ENCODE assay signal across 20 cellular contexts in genomic region chr16:4636196-4636595, GRCh38. TPM values are rescaled to one million over a fixed set of nuclear protein-coding genes. Genes with fewer than 3 reads are reported as not detected.
DNase-seq lines count a peak whose midpoint lies in the region; ATAC-seq, FAIRE-seq and TF ChIP-seq lines count a peak whose summit lies in the region.
"Had no signal": no experiment of that assay in that cellular context is flagged by ENCODE, and none has a peak within 500 bp of the region (broad histone marks: within the 10 kb centered on the region; RNA-seq: fewer than 3 reads in every experiment).

No MANE protein-coding gene starts in this region.

- no peak overlapping the region for H3K9ac ChIP-seq in trophoblast cell (ENCODE audit: low read length)

- H3K4me3 Mint-ChIP-seq in CD14-positive monocyte (no peak overlapping the region), WTC11 (no peak overlapping the region), nephron progenitor cell (no peak overlapping the region)
- H3K4me3 Mint-ChIP-seq: CD4-positive, alpha-beta T cell; H9; IgD-negative memory B cell had no signal

- H3K27me3 Mint-ChIP-seq in CD14-positive monocyte (ENCODE audit: low read depth in 3 of 3) (peaks cover 0 to 4% (median 2%) of the 10 kb centered on the region in 3 donors), WTC11 (ENCODE audit: low read depth) (no peaks in the 10 kb centered on the region), nephron progenitor cell (ENCODE audit: low read depth, poor library complexity) (no peaks in the 10 kb centered on the region)
- H3K27me3 Mint-ChIP-seq: CD4-positive, alpha-beta T cell; IgD-negative memory B cell had no signal

- H3K9me3 Mint-ChIP-seq in CD14-positive monocyte (peaks cover 0 to 4% (median 0%) of the 10 kb centered on the region in 7 donors), WTC11 (no peaks in the 10 kb centered on the region), nephron progenitor cell (peaks cover 5% of the 10 kb centered on the region)
- H3K9me3 Mint-ChIP-seq: CD4-positive, alpha-beta T cell; IgD-negative memory B cell had no signal

- no peaks in the 10 kb centered on the region for H3K79me1 ChIP-seq in trophoblast cell (ENCODE audit: low read length)

- H2AFZ ChIP-seq in trophoblast cell (ENCODE audit: insufficient read depth, low read length, poor library complexity) = no peak overlapping the region

- no peak for TF ChIP-seq CTCF in CD14-positive monocyte (IDR thresholded peaks at IDR 0.05)
- no peak for TF ChIP-seq CTCF in WTC11 (IDR thresholded peaks at IDR 0.05)
- no peak for TF ChIP-seq CTCF in nephron progenitor cell (IDR thresholded peaks at IDR 0.05)
- no peak for TF ChIP-seq CTCF in pancreas (IDR thresholded peaks at IDR 0.05)

- H3K36me3 ChIP-seq in trophoblast cell (ENCODE audit: control insufficient read depth in 1 of 2, insufficient read depth in 2 of 2, low read length in 2 of 2) = peaks cover 18 to 23% of the 10 kb centered on the region in 2 experiments
- H3K36me3 ChIP-seq in pancreas = peaks cover 0 to 4% (median 0%) of the 10 kb centered on the region in 3 donors

- H3K79me2 ChIP-seq in trophoblast cell (ENCODE audit: control insufficient read depth, insufficient read depth, low read length, poor library complexity) = peaks cover 19% of the 10 kb centered on the region

- no peak overlapping the region for H4K12ac ChIP-seq in trophoblast cell (ENCODE audit: low read depth, low read length)

- no peak overlapping the region for H4K91ac ChIP-seq in trophoblast cell (ENCODE audit: low read depth, low read length)

- H3K9me3 ChIP-seq in trophoblast cell (ENCODE audit: insufficient read depth, low read depth, low read length) = peaks cover 3% of the 10 kb centered on the region
- H3K9me3 ChIP-seq in pancreas = no peaks in the 10 kb centered on the region

- H3K36me3 Mint-ChIP-seq in CD14-positive monocyte (peaks cover 33 to 62% of the 10 kb centered on the region in 2 donors), WTC11 (peaks cover 6% of the 10 kb centered on the region; the same call in 1 of the 2 replicates), nephron progenitor cell (ENCODE audit: low read depth) (peaks cover 24% of the 10 kb centered on the region)

- no peak for ATAC-seq in WTC11
- ATAC-seq in pancreas = no peak
- ATAC-seq: HepG2 had no signal

- H3K27ac ChIP-seq in trophoblast cell (ENCODE audit: low read depth, low read length) (no peak overlapping the region), pancreas (no peak overlapping the region)

- H3K27me3 ChIP-seq in trophoblast cell (ENCODE audit: insufficient read depth, low read length) (no peaks in the 10 kb centered on the region), pancreas (no peaks in the 10 kb centered on the region)
- H3K27me3 ChIP-seq: BE2C had no signal

- H3K27ac Mint-ChIP-seq in CD14-positive monocyte = peak overlapping the region in 4 of 7 donors; percentile 35 to 63 (median 50)
- H3K27ac Mint-ChIP-seq in WTC11 = peak overlapping the region; percentile 84
- peak overlapping the region; percentile 39 for H3K27ac Mint-ChIP-seq in nephron progenitor cell
- H3K27ac Mint-ChIP-seq: CD4-positive, alpha-beta T cell; IgD-negative memory B cell had no signal

- H2BK12ac ChIP-seq in trophoblast cell (ENCODE audit: low read length) = no peak overlapping the region

- H2BK120ac ChIP-seq in trophoblast cell (ENCODE audit: insufficient read depth, low read length, poor library complexity) = no peak overlapping the region

- no peak for FAIRE-seq in pancreas (lab: Jason Lieb, UNC)
- FAIRE-seq: D721Med, G401.6, GM12891, GM19239, H1, HepG2 had no signal

- no peak overlapping the region for H4K8ac ChIP-seq in trophoblast cell (ENCODE audit: low read depth, low read length)

- intact Hi-C loops in CD14-positive monocyte (cut with micrococcal nuclease) = no loop called here
- intact Hi-C loops in pancreas (cut with DNase I) = no loop called here

- H3K4ac ChIP-seq in trophoblast cell (ENCODE audit: low read depth, low read length) = peak overlapping the region; percentile 56

- H3K4me3 ChIP-seq in trophoblast cell (ENCODE audit: low read depth, low read length) (no peak overlapping the region), pancreas (no peak overlapping the region)

- DNase-seq in CD14-positive monocyte (ENCODE audit: low spot score) = no peak
- no peak for DNase-seq in WTC11 (ENCODE audit: low spot score)
- no peak for DNase-seq in nephron progenitor cell
- no peak for DNase-seq in trophoblast cell
- DNase-seq in pancreas = no peak
- no peak for DNase-seq in AG08395 (ENCODE audit: low spot score)
- DNase-seq in germinal center (ENCODE audit: low spot score) = no peak
- DNase-seq in stimulated activated CD4-positive, alpha-beta T cell treated with anti-CD3 and anti-CD28 coated beads, Interleukin-12 subunit alpha, Interleukin-12 subunit beta, amount 100 ng/mL, for 4 hours = no peak
- DNase-seq: BE2C; C1 segment of cervical spinal cord; Caco-2; CD4-positive, alpha-beta T cell; H9 had no signal

- POLR2A ChIA-PET in WTC11 (lab: Charles Lee) = no interaction called here

- H3K4me2 ChIP-seq in trophoblast cell (ENCODE audit: low read length) = no peak overlapping the region

- no peak overlapping the region for H2BK5ac ChIP-seq in trophoblast cell (ENCODE audit: low read depth, low read length, poor library complexity)

- WGBS in trophoblast cell (ENCODE audit: extremely low coverage, insufficient coverage, insufficient read length) = no CpG with 5 or more reads among the region's 13 CpGs
- WGBS in pancreas, 2 donors = 87 to 90% methylated on average over 13 of the region's 13 CpGs

- H3K4me1 ChIP-seq in trophoblast cell (ENCODE audit: control insufficient read depth in 1 of 2, insufficient read depth in 2 of 2, low read length in 2 of 2) (peaks cover 7 to 19% of the 10 kb centered on the region in 2 experiments), pancreas (no peaks in the 10 kb centered on the region)
- H3K4me1 ChIP-seq: BE2C, Caco-2 had no signal

- H3K14ac ChIP-seq in trophoblast cell (ENCODE audit: low read length) = no peak overlapping the region

- no peak overlapping the region for H3K23ac ChIP-seq in trophoblast cell (ENCODE audit: low read length)

- CTCF ChIA-PET in WTC11 (lab: Charles Lee) = interaction anchor here (0.9 to 4.1 kb wide), 5 partner anchors 9 to 50 kb away, joined by 3 to 26 read pairs (median 9); partner anchors contain the start of gene MGRN1

- H3K4me1 Mint-ChIP-seq in CD14-positive monocyte (peaks cover 34% of the 10 kb centered on the region), WTC11 (0 out of 2 replicates have a peak, but pooled peaks cover 4% of the 10 kb centered on the region), nephron progenitor cell (peaks cover 19% of the 10 kb centered on the region)

- no peak overlapping the region for H2AK5ac ChIP-seq in trophoblast cell (ENCODE audit: low read length)

- no peak overlapping the region for H3K18ac ChIP-seq in trophoblast cell (ENCODE audit: low read length)

TF ChIP-seq in WTC11, 78 proteins besides CTCF, POLR2A, EP300 and RAD21:
- TF ChIP-seq ZNF425 (CRISPR knock-in tag; conservative IDR thresholded peaks at IDR 0.05) = no peak
- no peak for TF ChIP-seq NFE2L1 (CRISPR knock-in tag; IDR thresholded peaks at IDR 0.05)
- TF ChIP-seq ZNF232 (CRISPR knock-in tag; IDR thresholded peaks at IDR 0.05) = no peak
- TF ChIP-seq E2F1 (CRISPR knock-in tag; IDR thresholded peaks at IDR 0.05) = no peak
- no peak for TF ChIP-seq GABPB1 (CRISPR knock-in tag; IDR thresholded peaks at IDR 0.05)

RNA-seq across cellular contexts. Expression of gene MGRN1, which starts 11.6 kb away (rescaled TPM):
- polyA plus RNA-seq in CD14-positive monocyte = 1 to 10 TPM; 3.7 to 4.7 TPM
- 79.4 to 88.8 TPM (median 80.7 TPM) in 3 replicates for total RNA-seq in WTC11 (2021)
- polyA plus RNA-seq in trophoblast cell (2013) = 52.1 and 52.4 TPM in 2 replicates
- 10 to 100 TPM; 29.0 to 43.8 (median 33.0) TPM for total RNA-seq in pancreas
- polyA plus RNA-seq in pancreas = 10 to 100 TPM; 17.2 to 29.9 TPM

RNA-seq across cellular contexts. Expression of gene UBALD1, which starts 21.5 kb away (rescaled TPM):
- polyA plus RNA-seq in CD14-positive monocyte (1 to 10 TPM; 2.2 to 2.8 TPM), pancreas (10 to 100 TPM; 29.3 to 42.5 TPM)
- total RNA-seq in WTC11 (2021) (56.8 to 59.5 TPM (median 59.0 TPM) in 3 replicates), pancreas (10 to 100 TPM in 5 of 6 donors, 1 to 10 TPM in 1; 9.1 to 19.4 (median 14.3) TPM)
- 52.8 and 57.6 TPM in 2 replicates for polyA plus RNA-seq in trophoblast cell (2013)

RNA-seq across cellular contexts. Expression of gene NUDT16L1, which starts 57.2 kb away (rescaled TPM):
- polyA plus RNA-seq in CD14-positive monocyte (10 to 100 TPM; 41.1 to 62.7 TPM), pancreas (10 to 100 TPM; 17.3 to 32.3 TPM)
- total RNA-seq in WTC11 (2021) (41.8 to 45.8 TPM (median 42.0 TPM) in 3 replicates), pancreas (10 to 100 TPM in 5 of 6 donors, 1 to 10 TPM in 1; 7.0 to 16.5 (median 12.8) TPM)
- polyA plus RNA-seq in trophoblast cell (2013) = 21.1 and 21.4 TPM in 2 replicates
